In the genomic region with DNA sequence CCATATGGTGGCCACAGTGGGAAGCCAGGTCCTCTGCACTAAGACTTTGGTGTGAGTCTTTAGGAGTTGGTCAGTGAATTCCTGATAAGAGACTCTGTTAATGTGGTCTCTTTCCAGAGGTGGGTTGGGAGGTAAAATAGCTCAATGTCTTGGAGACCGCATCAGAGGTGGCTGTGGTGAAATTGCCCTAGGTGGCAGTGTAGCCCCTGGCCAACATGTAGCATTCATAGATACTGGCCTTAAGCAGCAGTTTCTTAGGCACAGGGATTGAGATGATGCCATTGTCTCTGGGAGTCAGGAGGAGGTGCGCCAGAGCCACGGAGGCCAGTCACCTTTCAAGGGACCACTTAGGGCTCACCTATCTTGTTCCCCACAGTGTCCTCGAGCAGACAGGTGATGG, we compare ENCODE assay signal across 10 cellular contexts.
A peak's percentile ranks its signal among the peaks of the same experiment; 100 is the strongest.
DNase-seq lines count a peak whose midpoint lies in the region; TF ChIP-seq lines count a peak whose summit lies in the region.
"Had no signal": no experiment of that assay in that cellular context is flagged by ENCODE, and none has a peak within 500 bp of the region (broad histone marks: within the 10 kb centered on the region; RNA-seq: fewer than 3 reads in every experiment).

No MANE protein-coding gene starts in this region.

- H3K9me3 Mint-ChIP-seq in endodermal cell (no peaks in the 10 kb centered on the region), osteocyte (ENCODE audit: unreplicated experiment) (no peaks in the 10 kb centered on the region)
- H3K9me3 Mint-ChIP-seq: activated T-helper 2 cell treated with anti-CD3 and anti-CD28 coated beads, Interferon-gamma antibody, Interleukin-2, Interleukin-4, amounts not matched to agents 10 μg/mL and 5 μg/mL and 100 μg/mL, durations not matched to agents 14 hours and 24 hours and 36 hours had no signal

- H3K9me3 ChIP-seq in endodermal cell (ENCODE audit: control insufficient read depth, low read length) = no peaks in the 10 kb centered on the region

- TF ChIP-seq CTCF in GM10266 (IDR thresholded peaks at IDR 0.05; ENCODE audit: control insufficient read depth, insufficient read depth, low read depth, missing control alignments) (peak; percentile 51), endodermal cell (conservative IDR thresholded peaks at IDR 0.05) (peak; percentile 78), osteocyte (IDR thresholded peaks at IDR 0.05) (peak; percentile 28)

- H3K4me1 ChIP-seq in endodermal cell (ENCODE audit: control insufficient read depth, insufficient read depth, low read length) = no peaks in the 10 kb centered on the region

- 78 to 79% methylated on average over 4 of the region's 4 CpGs for WGBS in endodermal cell (ENCODE audit: insufficient coverage in 1 of 2, insufficient read length in 1 of 2), 2 experiments

- no peak overlapping the region for H3K27ac ChIP-seq in endodermal cell (ENCODE audit: low read depth, low read length)

- H3K4me3 Mint-ChIP-seq in endodermal cell = no peak overlapping the region
- H3K4me3 Mint-ChIP-seq in osteocyte (ENCODE audit: unreplicated experiment) = no peak overlapping the region
- H3K4me3 Mint-ChIP-seq: naive thymus-derived CD4-positive, alpha-beta T cell had no signal

- H3K9ac ChIP-seq in endodermal cell (ENCODE audit: extremely low read depth, low read length, poor library complexity, severe bottlenecking) = no peak overlapping the region

- H3K27me3 Mint-ChIP-seq in endodermal cell (ENCODE audit: insufficient read depth) = peaks cover 3% of the 10 kb centered on the region
- no peaks in the 10 kb centered on the region for H3K27me3 Mint-ChIP-seq in osteocyte (ENCODE audit: unreplicated experiment)

- no peak for DNase-seq in GM10266 (ENCODE audit: extremely low spot score)
- DNase-seq in M059J (ENCODE audit: low read depth) = peak; percentile 32
- DNase-seq in endodermal cell = peak; percentile 82
- no peak for DNase-seq in osteocyte (ENCODE audit: extremely low spot score, unreplicated experiment)
- DNase-seq in HK-2 (ENCODE audit: unreplicated experiment) = no peak
- DNase-seq in activated CD8-positive, alpha-beta memory T cell treated with anti-CD3 and anti-CD28 coated beads, Interleukin-2, amount 50 U/mL, for 48 hours = no peak
- DNase-seq in COLO829 (ENCODE audit: low spot score) = no peak
- DNase-seq: GF-D8; naive thymus-derived CD4-positive, alpha-beta T cell had no signal

- no peaks in the 10 kb centered on the region for H3K27me3 ChIP-seq in endodermal cell (ENCODE audit: control insufficient read depth, insufficient read depth, low read length, poor library complexity, severe bottlenecking)

- H3K27ac Mint-ChIP-seq in endodermal cell (no peak overlapping the region), osteocyte (ENCODE audit: unreplicated experiment) (no peak overlapping the region)
- H3K27ac Mint-ChIP-seq: activated T-helper 2 cell treated with anti-CD3 and anti-CD28 coated beads, Interferon-gamma antibody, Interleukin-2, Interleukin-4, amounts not matched to agents 10 μg/mL and 5 μg/mL and 100 μg/mL, durations not matched to agents 14 hours and 24 hours and 36 hours; naive thymus-derived CD4-positive, alpha-beta T cell had no signal

- H3K36me3 Mint-ChIP-seq in endodermal cell (ENCODE audit: low read depth) (no peaks in the 10 kb centered on the region), osteocyte (ENCODE audit: unreplicated experiment) (no peaks in the 10 kb centered on the region)
- H3K36me3 Mint-ChIP-seq: naive thymus-derived CD4-positive, alpha-beta T cell had no signal

- no peaks in the 10 kb centered on the region for H3K36me3 ChIP-seq in endodermal cell (ENCODE audit: control insufficient read depth, insufficient read depth, low read length)

- H3K4me1 Mint-ChIP-seq in endodermal cell = peaks cover 2% of the 10 kb centered on the region
- H3K4me1 Mint-ChIP-seq in osteocyte (ENCODE audit: unreplicated experiment) = no peaks in the 10 kb centered on the region
- H3K4me1 Mint-ChIP-seq: naive thymus-derived CD4-positive, alpha-beta T cell had no signal

- no peak overlapping the region for H3K4me3 ChIP-seq in endodermal cell (ENCODE audit: low read length)

Comparison
In these comparisons a context has a peak if more than half of its experiments do, and no peak if none do; other contexts are left out.
1. DNase-seq: peak in M059J (single experiment) and endodermal cell (single experiment); none in GM10266 (single experiment), osteocyte (single experiment), HK-2 (single experiment), activated CD8-positive, alpha-beta memory T cell treated with anti-CD3 and anti-CD28 coated beads, Interleukin-2, amount 50 U/mL, for 48 hours (single experiment) and COLO829 (single experiment).
2. CTCF ChIP-seq: peak in every context shown above with its lines; median percentile 78 in endodermal cell; 51 in GM10266; 28 in osteocyte.